Comparison of ENCODE assay signal across 10 cellular contexts in the genomic region with DNA sequence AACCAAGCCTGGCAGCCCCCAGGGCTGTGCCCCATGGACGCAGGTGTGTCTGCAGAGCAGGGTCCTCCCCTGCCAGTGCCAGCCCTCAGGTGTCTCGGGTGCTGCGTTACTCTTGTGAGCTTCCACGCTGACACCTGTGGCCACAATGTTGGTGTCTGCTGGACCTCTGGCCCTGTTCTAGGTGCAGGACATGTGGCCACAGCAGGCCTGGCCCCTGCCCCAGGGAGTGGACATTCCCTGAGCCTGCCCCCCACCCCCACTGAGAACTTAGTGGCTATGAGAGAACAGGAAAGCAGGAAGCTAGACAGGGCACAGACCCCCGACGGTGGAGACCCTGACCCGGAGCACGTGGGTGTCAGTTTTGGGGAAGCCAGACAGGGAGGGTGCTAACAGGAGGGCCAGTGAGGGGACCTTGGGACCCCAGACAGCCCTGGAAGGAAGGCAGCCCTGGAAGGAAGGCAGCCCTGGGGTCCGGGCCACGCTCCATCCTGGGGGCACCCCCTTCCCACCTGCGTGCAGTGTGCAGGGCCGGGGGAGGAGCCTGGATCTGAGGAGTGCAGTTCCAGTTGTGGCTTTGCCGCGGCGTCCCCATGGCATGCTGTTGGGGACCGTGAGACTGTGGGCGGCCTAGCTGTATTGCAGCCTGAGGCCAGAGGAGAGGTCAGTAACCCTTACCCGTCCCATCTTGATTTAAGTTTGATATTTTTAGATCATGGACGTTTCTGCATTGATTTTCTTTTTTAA. TPM values are rescaled to one million over a fixed set of nuclear protein-coding genes. Genes with fewer than 3 reads are reported as not detected.
DNase-seq lines count a peak whose midpoint lies in the region; ATAC-seq, FAIRE-seq and TF ChIP-seq lines count a peak whose summit lies in the region.
"Had no signal": no experiment of that assay in that cellular context is flagged by ENCODE, and none has a peak within 500 bp of the region (broad histone marks: within the 10 kb centered on the region; RNA-seq: fewer than 3 reads in every experiment).

No MANE protein-coding gene starts in this region.

- no peak for TF ChIP-seq CTCF in left ventricle myocardium inferior (IDR thresholded peaks at IDR 0.05; ENCODE audit: borderline replicate concordance)
- no peak for TF ChIP-seq CTCF in pancreas (IDR thresholded peaks at IDR 0.05)
- TF ChIP-seq CTCF in vagina (IDR thresholded peaks at IDR 0.05) = no peak

- H3K36me3 ChIP-seq in left ventricle myocardium inferior (peaks cover 56% of the 10 kb centered on the region), pancreas (peaks cover 0 to 40% (median 28%) of the 10 kb centered on the region in 3 donors), vagina (peaks cover 0 to 34% of the 10 kb centered on the region in 2 donors)

- DNase-seq in left ventricle myocardium inferior (no peak), left ventricle myocardium superior (no peak), epithelial cell of prostate (ENCODE audit: low read depth, low spot score) (no peak), pancreas (peak in 1 of 6 donors; percentile 55), vagina (ENCODE audit: extremely low spot score in 2 of 2) (no peak), HCEC 1CT (no peak)
- no peak for DNase-seq in activated T-helper 2 cell treated with anti-CD3 and anti-CD28 coated beads, Interferon-gamma antibody, Interleukin-2, Interleukin-4, amounts not matched to agents 10 μg/mL and 5 μg/mL and 100 μg/mL, durations not matched to agents 14 hours and 24 hours and 36 hours (ENCODE audit: low spot score)
- DNase-seq: stimulated activated CD4-positive, alpha-beta T cell treated with anti-CD3 and anti-CD28 coated beads, Interleukin-2, amount 100 ng/mL, for 24 hours had no signal

- no peaks in the 10 kb centered on the region for H3K36me3 Mint-ChIP-seq in activated T-helper 2 cell treated with anti-CD3 and anti-CD28 coated beads, Interferon-gamma antibody, Interleukin-2, Interleukin-4, amounts not matched to agents 10 μg/mL and 5 μg/mL and 100 μg/mL, durations not matched to agents 14 hours and 24 hours and 36 hours (ENCODE audit: low read depth)

- H3K4me3 Mint-ChIP-seq in activated T-helper 2 cell treated with anti-CD3 and anti-CD28 coated beads, Interferon-gamma antibody, Interleukin-2, Interleukin-4, amounts not matched to agents 10 μg/mL and 5 μg/mL and 100 μg/mL, durations not matched to agents 14 hours and 24 hours and 36 hours (ENCODE audit: low read depth) = no peak overlapping the region
- H3K4me3 Mint-ChIP-seq: activated T-helper 17 cell treated with anti-CD3 and anti-CD28 coated beads, Interleukin-2, amount 50 U/mL, for 72 hours had no signal

- no peaks in the 10 kb centered on the region for H3K27me3 Mint-ChIP-seq in activated T-helper 2 cell treated with anti-CD3 and anti-CD28 coated beads, Interferon-gamma antibody, Interleukin-2, Interleukin-4, amounts not matched to agents 10 μg/mL and 5 μg/mL and 100 μg/mL, durations not matched to agents 14 hours and 24 hours and 36 hours (ENCODE audit: low read depth)
- H3K27me3 Mint-ChIP-seq: activated T-helper 17 cell treated with anti-CD3 and anti-CD28 coated beads, Interleukin-2, amount 50 U/mL, for 72 hours had no signal

- H3K9me3 ChIP-seq in left ventricle myocardium inferior (replicated peaks) = no peaks in the 10 kb centered on the region
- H3K9me3 ChIP-seq in pancreas = no peaks in the 10 kb centered on the region
- H3K9me3 ChIP-seq in vagina = no peaks in the 10 kb centered on the region

- intact Hi-C loops in left ventricle myocardium inferior (cut with micrococcal nuclease) (no loop called here), left ventricle myocardium superior (cut with micrococcal nuclease) (no loop called here), pancreas (cut with DNase I) (no loop called here), vagina (cut with DNase I) (no loop called here)
- intact Hi-C loops in activated T-helper 2 cell treated with anti-CD3 and anti-CD28 coated beads, Interferon-gamma antibody, Interleukin-2, Interleukin-4, amounts not matched to agents 10 μg/mL and 5 μg/mL and 100 μg/mL, durations not matched to agents 14 hours and 24 hours and 36 hours (cut with micrococcal nuclease) = no loop called here

- H3K4me3 ChIP-seq in left ventricle myocardium inferior = peak overlapping the region; percentile 19
- H3K4me3 ChIP-seq in pancreas = peak overlapping the region in 1 of 4 donors; percentile 2
- H3K4me3 ChIP-seq in vagina = peak overlapping the region in 1 of 2 donors; percentile 1

- no peak overlapping the region for H3K27ac Mint-ChIP-seq in activated T-helper 2 cell treated with anti-CD3 and anti-CD28 coated beads, Interferon-gamma antibody, Interleukin-2, Interleukin-4, amounts not matched to agents 10 μg/mL and 5 μg/mL and 100 μg/mL, durations not matched to agents 14 hours and 24 hours and 36 hours
- H3K27ac Mint-ChIP-seq: activated T-helper 17 cell treated with anti-CD3 and anti-CD28 coated beads, Interleukin-2, amount 50 U/mL, for 72 hours had no signal

- H3K27ac ChIP-seq in left ventricle myocardium inferior (replicated peaks) (peak overlapping the region; percentile 88), epithelial cell of prostate (peak overlapping the region; percentile 96), pancreas (peak overlapping the region; percentile 89 to 94 (median 91)), vagina (peak overlapping the region; percentile 80)

- H3K4me1 Mint-ChIP-seq in activated T-helper 2 cell treated with anti-CD3 and anti-CD28 coated beads, Interferon-gamma antibody, Interleukin-2, Interleukin-4, amounts not matched to agents 10 μg/mL and 5 μg/mL and 100 μg/mL, durations not matched to agents 14 hours and 24 hours and 36 hours (ENCODE audit: low read depth) = no peaks in the 10 kb centered on the region
- H3K4me1 Mint-ChIP-seq: activated T-helper 17 cell treated with anti-CD3 and anti-CD28 coated beads, Interleukin-2, amount 50 U/mL, for 72 hours had no signal

- no peak for TF ChIP-seq POLR2A in vagina (IDR thresholded peaks at IDR 0.05)

- 18 to 20% methylated on average over 19 of the region's 19 CpGs for WGBS in pancreas, 2 donors

- H3K4me1 ChIP-seq in left ventricle myocardium inferior = peaks cover 99% of the 10 kb centered on the region
- peaks cover 71 to 83% (median 81%) of the 10 kb centered on the region in 3 donors for H3K4me1 ChIP-seq in pancreas
- peaks cover 99% of the 10 kb centered on the region for H3K4me1 ChIP-seq in vagina

- no peak for FAIRE-seq in pancreas (lab: Jason Lieb, UNC)

- no peaks in the 10 kb centered on the region for H3K9me3 Mint-ChIP-seq in activated T-helper 2 cell treated with anti-CD3 and anti-CD28 coated beads, Interferon-gamma antibody, Interleukin-2, Interleukin-4, amounts not matched to agents 10 μg/mL and 5 μg/mL and 100 μg/mL, durations not matched to agents 14 hours and 24 hours and 36 hours
- H3K9me3 Mint-ChIP-seq: activated T-helper 17 cell treated with anti-CD3 and anti-CD28 coated beads, Interleukin-2, amount 50 U/mL, for 72 hours had no signal

- ATAC-seq in left ventricle myocardium superior (no peak), pancreas (peak in 1 of 4 donors; percentile 1), HG03342 (IDR thresholded peaks at IDR 0.05; ENCODE audit: unreplicated experiment) (no peak)
- ATAC-seq: activated T-helper 17 cell treated with anti-CD3 and anti-CD28 coated beads, Interleukin-2, amount 50 U/mL, for 72 hours had no signal

- H3K27me3 ChIP-seq in left ventricle myocardium inferior (ENCODE audit: low read depth) (no peaks in the 10 kb centered on the region), pancreas (no peaks in the 10 kb centered on the region), vagina (no peaks in the 10 kb centered on the region)

RNA-seq across cellular contexts. Expression of a gene that starts 43.9 kb away (rescaled TPM):
- total RNA-seq in left ventricle myocardium inferior = 101 TPM
- total RNA-seq in left ventricle myocardium superior = 78.9 TPM
- total RNA-seq in pancreas = 10 to 100 TPM; 13.8 to 24.5 (median 16.2) TPM
- 1 to 10 TPM; 4.1 to 6.1 TPM for polyA plus RNA-seq in pancreas
- total RNA-seq in vagina = 13.5 TPM
- total RNA-seq in activated T-helper 2 cell treated with anti-CD3 and anti-CD28 coated beads, Interferon-gamma antibody, Interleukin-2, Interleukin-4, amounts not matched to agents 10 μg/mL and 5 μg/mL and 100 μg/mL, durations not matched to agents 14 hours and 24 hours and 36 hours = 14.0 and 14.5 TPM in 2 replicates
